In genomic region chr18:43735570-43735969, GRCh38 we compare ENCODE assay signal across 1 cellular context.
TF ChIP-seq lines count a peak whose summit lies in the region.

No MANE protein-coding gene starts in this region.

TF ChIP-seq in HepG2, 621 proteins besides CTCF, POLR2A, EP300 and RAD21 (continued from another document):
- TF ChIP-seq, protein P1, sequence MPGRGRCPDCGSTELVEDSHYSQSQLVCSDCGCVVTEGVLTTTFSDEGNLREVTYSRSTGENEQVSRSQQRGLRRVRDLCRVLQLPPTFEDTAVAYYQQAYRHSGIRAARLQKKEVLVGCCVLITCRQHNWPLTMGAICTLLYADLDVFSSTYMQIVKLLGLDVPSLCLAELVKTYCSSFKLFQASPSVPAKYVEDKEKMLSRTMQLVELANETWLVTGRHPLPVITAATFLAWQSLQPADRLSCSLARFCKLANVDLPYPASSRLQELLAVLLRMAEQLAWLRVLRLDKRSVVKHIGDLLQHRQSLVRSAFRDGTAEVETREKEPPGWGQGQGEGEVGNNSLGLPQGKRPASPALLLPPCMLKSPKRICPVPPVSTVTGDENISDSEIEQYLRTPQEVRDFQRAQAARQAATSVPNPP (CRISPR knock-in tag; IDR thresholded peaks at IDR 0.05) = no peak
- TF ChIP-seq, protein P2, sequence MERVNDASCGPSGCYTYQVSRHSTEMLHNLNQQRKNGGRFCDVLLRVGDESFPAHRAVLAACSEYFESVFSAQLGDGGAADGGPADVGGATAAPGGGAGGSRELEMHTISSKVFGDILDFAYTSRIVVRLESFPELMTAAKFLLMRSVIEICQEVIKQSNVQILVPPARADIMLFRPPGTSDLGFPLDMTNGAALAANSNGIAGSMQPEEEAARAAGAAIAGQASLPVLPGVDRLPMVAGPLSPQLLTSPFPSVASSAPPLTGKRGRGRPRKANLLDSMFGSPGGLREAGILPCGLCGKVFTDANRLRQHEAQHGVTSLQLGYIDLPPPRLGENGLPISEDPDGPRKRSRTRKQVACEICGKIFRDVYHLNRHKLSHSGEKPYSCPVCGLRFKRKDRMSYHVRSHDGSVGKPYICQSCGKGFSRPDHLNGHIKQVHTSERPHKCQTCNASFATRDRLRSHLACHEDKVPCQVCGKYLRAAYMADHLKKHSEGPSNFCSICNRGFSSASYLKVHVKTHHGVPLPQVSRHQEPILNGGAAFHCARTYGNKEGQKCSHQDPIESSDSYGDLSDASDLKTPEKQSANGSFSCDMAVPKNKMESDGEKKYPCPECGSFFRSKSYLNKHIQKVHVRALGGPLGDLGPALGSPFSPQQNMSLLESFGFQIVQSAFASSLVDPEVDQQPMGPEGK (CRISPR knock-in tag; IDR thresholded peaks at IDR 0.05) = no peak
- TF ChIP-seq CREB1 (IDR thresholded peaks at IDR 0.05) = peak; percentile 53
- TF ChIP-seq CREB1 (CRISPR knock-in tag; IDR thresholded peaks at IDR 0.05) = no peak
- TF ChIP-seq MATR3 (CRISPR knock-in tag; IDR thresholded peaks at IDR 0.05) = no peak
- TF ChIP-seq, protein P3, sequence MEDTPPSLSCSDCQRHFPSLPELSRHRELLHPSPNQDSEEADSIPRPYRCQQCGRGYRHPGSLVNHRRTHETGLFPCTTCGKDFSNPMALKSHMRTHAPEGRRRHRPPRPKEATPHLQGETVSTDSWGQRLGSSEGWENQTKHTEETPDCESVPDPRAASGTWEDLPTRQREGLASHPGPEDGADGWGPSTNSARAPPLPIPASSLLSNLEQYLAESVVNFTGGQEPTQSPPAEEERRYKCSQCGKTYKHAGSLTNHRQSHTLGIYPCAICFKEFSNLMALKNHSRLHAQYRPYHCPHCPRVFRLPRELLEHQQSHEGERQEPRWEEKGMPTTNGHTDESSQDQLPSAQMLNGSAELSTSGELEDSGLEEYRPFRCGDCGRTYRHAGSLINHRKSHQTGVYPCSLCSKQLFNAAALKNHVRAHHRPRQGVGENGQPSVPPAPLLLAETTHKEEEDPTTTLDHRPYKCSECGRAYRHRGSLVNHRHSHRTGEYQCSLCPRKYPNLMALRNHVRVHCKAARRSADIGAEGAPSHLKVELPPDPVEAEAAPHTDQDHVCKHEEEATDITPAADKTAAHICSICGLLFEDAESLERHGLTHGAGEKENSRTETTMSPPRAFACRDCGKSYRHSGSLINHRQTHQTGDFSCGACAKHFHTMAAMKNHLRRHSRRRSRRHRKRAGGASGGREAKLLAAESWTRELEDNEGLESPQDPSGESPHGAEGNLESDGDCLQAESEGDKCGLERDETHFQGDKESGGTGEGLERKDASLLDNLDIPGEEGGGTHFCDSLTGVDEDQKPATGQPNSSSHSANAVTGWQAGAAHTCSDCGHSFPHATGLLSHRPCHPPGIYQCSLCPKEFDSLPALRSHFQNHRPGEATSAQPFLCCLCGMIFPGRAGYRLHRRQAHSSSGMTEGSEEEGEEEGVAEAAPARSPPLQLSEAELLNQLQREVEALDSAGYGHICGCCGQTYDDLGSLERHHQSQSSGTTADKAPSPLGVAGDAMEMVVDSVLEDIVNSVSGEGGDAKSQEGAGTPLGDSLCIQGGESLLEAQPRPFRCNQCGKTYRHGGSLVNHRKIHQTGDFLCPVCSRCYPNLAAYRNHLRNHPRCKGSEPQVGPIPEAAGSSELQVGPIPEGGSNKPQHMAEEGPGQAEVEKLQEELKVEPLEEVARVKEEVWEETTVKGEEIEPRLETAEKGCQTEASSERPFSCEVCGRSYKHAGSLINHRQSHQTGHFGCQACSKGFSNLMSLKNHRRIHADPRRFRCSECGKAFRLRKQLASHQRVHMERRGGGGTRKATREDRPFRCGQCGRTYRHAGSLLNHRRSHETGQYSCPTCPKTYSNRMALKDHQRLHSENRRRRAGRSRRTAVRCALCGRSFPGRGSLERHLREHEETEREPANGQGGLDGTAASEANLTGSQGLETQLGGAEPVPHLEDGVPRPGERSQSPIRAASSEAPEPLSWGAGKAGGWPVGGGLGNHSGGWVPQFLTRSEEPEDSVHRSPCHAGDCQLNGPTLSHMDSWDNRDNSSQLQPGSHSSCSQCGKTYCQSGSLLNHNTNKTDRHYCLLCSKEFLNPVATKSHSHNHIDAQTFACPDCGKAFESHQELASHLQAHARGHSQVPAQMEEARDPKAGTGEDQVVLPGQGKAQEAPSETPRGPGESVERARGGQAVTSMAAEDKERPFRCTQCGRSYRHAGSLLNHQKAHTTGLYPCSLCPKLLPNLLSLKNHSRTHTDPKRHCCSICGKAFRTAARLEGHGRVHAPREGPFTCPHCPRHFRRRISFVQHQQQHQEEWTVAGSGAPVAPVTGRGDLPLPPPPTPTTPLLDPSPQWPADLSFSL (CRISPR knock-in tag; IDR thresholded peaks at IDR 0.05) = no peak
- TF ChIP-seq, protein P4, sequence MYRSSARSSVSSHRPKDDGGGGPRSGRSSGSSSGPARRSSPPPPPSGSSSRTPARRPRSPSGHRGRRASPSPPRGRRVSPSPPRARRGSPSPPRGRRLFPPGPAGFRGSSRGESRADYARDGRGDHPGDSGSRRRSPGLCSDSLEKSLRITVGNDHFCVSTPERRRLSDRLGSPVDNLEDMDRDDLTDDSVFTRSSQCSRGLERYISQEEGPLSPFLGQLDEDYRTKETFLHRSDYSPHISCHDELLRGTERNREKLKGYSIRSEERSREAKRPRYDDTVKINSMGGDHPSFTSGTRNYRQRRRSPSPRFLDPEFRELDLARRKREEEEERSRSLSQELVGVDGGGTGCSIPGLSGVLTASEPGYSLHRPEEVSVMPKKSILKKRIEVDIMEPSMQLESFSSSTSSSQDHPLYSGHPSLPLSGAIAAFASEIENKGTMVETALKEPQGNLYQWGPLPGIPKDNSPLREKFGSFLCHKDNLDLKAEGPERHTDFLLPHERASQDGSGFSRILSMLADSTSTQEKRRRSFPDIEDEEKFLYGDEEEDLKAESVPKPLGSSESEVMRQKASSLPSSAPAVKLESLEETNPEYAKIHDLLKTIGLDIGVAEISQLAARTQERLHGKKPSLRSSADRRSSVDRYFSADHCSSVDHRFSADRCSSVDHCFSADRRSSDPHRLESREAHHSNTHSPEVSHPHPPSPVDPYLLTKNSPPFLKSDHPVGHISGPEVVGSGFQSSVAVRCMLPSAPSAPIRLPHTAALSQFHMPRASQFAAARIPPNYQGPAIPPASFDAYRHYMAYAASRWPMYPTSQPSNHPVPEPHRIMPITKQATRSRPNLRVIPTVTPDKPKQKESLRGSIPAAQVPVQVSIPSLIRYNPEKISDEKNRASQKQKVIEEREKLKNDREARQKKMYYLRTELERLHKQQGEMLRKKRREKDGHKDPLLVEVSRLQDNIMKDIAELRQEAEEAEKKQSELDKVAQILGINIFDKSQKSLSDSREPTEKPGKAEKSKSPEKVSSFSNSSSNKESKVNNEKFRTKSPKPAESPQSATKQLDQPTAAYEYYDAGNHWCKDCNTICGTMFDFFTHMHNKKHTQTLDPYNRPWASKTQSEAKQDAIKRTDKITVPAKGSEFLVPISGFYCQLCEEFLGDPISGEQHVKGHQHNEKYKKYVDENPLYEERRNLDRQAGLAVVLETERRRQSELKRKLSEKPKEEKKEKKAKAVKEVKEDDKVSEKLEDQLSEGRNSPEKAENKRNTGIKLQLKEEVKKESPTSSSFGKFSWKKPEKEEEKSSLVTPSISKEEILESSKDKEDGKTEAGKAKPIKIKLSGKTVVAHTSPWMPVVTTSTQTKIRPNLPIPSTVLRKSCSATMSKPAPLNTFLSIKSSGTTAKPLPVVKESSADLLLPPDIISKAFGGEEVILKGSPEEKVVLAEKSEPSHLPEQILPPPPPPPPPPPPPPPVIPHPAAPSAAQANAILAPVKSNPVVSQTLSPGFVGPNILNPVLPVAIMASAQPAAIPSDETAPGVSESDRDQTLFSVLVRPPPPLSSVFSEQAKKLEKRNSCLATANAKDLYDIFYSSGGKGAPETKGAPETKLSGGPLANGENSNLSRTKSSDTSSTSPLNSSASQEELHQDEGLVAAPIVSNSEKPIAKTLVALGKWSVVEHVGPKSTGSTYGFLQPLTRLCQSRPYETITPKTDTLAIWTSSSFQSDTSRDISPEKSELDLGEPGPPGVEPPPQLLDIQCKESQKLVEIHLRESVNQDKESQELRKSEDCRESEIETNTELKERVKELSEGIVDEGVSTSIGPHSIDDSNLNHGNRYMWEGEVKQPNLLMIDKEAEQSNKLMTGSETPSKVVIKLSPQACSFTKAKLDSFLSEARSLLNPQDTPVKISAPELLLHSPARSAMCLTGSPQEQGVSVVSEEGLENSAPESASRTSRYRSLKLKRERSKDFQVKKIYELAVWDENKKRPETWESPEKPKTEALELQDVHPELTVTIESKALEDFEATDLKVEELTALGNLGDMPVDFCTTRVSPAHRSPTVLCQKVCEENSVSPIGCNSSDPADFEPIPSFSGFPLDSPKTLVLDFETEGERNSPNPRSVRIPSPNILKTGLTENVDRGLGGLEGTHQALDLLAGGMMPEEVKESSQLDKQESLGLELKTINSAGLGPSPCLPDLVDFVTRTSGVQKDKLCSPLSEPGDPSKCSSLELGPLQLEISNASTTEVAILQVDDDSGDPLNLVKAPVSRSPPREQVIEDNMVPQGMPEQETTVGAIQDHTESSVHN (CRISPR knock-in tag; IDR thresholded peaks at IDR 0.05) = no peak
